ENCODE assay signal across 19 cellular contexts in genomic region chr13:64054306-64054705, GRCh38.
DNase-seq lines count a peak whose midpoint lies in the region; ATAC-seq and TF ChIP-seq lines count a peak whose summit lies in the region.
"Had no signal": no experiment of that assay in that cellular context is flagged by ENCODE, and none has a peak within 500 bp of the region (broad histone marks: within the 10 kb centered on the region; RNA-seq: fewer than 3 reads in every experiment).

No MANE protein-coding gene starts in this region.

- peaks cover 70% of the 10 kb centered on the region for H3K4me1 ChIP-seq in Loucy (ENCODE audit: insufficient read depth, low read length, poor library complexity, severe bottlenecking)
- no peaks in the 10 kb centered on the region for H3K4me1 ChIP-seq in neural progenitor cell
- H3K4me1 ChIP-seq: A549, SJCRH30 had no signal

- ATAC-seq in GM19463 (IDR thresholded peaks at IDR 0.05; ENCODE audit: unreplicated experiment), result no peak
- ATAC-seq in GM21381 (IDR thresholded peaks at IDR 0.05; ENCODE audit: unreplicated experiment), result no peak
- no peak for ATAC-seq in SK-N-SH treated with all-trans-retinoic acid at 6 μM for 48 hours
- ATAC-seq: A549, K562 had no signal

- peaks cover 10% of the 10 kb centered on the region; the same call in 1 of the 2 replicates for H3K9me3 ChIP-seq in Loucy (ENCODE audit: insufficient read depth, low read depth, low read length)
- no peaks in the 10 kb centered on the region for H3K9me3 ChIP-seq in neural progenitor cell (ENCODE audit: low read depth)
- H3K9me3 ChIP-seq: A549, MG63, SJCRH30 had no signal

- no peaks in the 10 kb centered on the region for H3K27me3 Mint-ChIP-seq in neural progenitor cell (ENCODE audit: insufficient read depth, low read depth)
- H3K27me3 Mint-ChIP-seq: CD8-positive, alpha-beta memory T cell had no signal

- no peak overlapping the region for H2AFZ ChIP-seq in Loucy (ENCODE audit: low read length)
- peak overlapping the region; percentile 34 for H2AFZ ChIP-seq in neural progenitor cell (replicated peaks)
- H2AFZ ChIP-seq: GM23248 had no signal

- TF ChIP-seq CTCF in Loucy (conservative IDR thresholded peaks at IDR 0.05; ENCODE audit: low read length) (no peak), neural progenitor cell (IDR thresholded peaks at IDR 0.05) (no peak)

- H3K27ac Mint-ChIP-seq in neural progenitor cell, result no peak overlapping the region
- H3K27ac Mint-ChIP-seq: CD8-positive, alpha-beta memory T cell had no signal

- H3K79me2 ChIP-seq in Loucy (ENCODE audit: insufficient read depth, low read length) (no peaks in the 10 kb centered on the region), neural progenitor cell (ENCODE audit: low read depth) (no peaks in the 10 kb centered on the region)

- no peaks in the 10 kb centered on the region for H3K36me3 ChIP-seq in Loucy (ENCODE audit: insufficient read depth, low read length)
- no peaks in the 10 kb centered on the region for H3K36me3 ChIP-seq in neural progenitor cell
- H3K36me3 ChIP-seq: SJCRH30 had no signal

- H3K27ac ChIP-seq in neural progenitor cell, result no peak overlapping the region
- H3K27ac ChIP-seq: A549, GM23248, SJCRH30 had no signal

- H3K4me2 ChIP-seq in Loucy (ENCODE audit: low read depth, low read length, poor library complexity, severe bottlenecking) (peak overlapping the region; percentile 71), neural progenitor cell (no peak overlapping the region)
- H3K4me2 ChIP-seq: A549 had no signal

- H3K9me2 ChIP-seq in Loucy (replicated peaks; ENCODE audit: low read depth, low read length), result no peaks in the 10 kb centered on the region

- H3K9me3 Mint-ChIP-seq in neural progenitor cell, result no peaks in the 10 kb centered on the region

- no peaks in the 10 kb centered on the region for H3K27me3 ChIP-seq in Loucy (ENCODE audit: insufficient read depth, low read length, poor library complexity, severe bottlenecking)
- no peaks in the 10 kb centered on the region for H3K27me3 ChIP-seq in neural progenitor cell
- H3K27me3 ChIP-seq: MG63, SJCRH30 had no signal

- H3F3A ChIP-seq in Loucy (ENCODE audit: low read depth) (peaks cover 13% of the 10 kb centered on the region; the same call in 1 of the 2 replicates), neural progenitor cell (ENCODE audit: low read depth) (no peaks in the 10 kb centered on the region)

- peak overlapping the region; percentile 75 for H3K9ac ChIP-seq in Loucy (ENCODE audit: low read depth, low read length, poor library complexity, severe bottlenecking)
- H3K9ac ChIP-seq in neural progenitor cell, result no peak overlapping the region
- H3K9ac ChIP-seq: GM23248 had no signal

- H3K4me1 Mint-ChIP-seq in neural progenitor cell, result no peaks in the 10 kb centered on the region
- H3K4me1 Mint-ChIP-seq: CD8-positive, alpha-beta memory T cell had no signal

- H3K4me3 Mint-ChIP-seq in neural progenitor cell, result no peak overlapping the region
- H3K4me3 Mint-ChIP-seq: CD8-positive, alpha-beta memory T cell had no signal

- H4K20me1 ChIP-seq in Loucy (ENCODE audit: insufficient read depth, low read length, poor library complexity, severe bottlenecking), result no peaks in the 10 kb centered on the region
- no peaks in the 10 kb centered on the region for H4K20me1 ChIP-seq in neural progenitor cell (ENCODE audit: low read depth)

- H3K36me3 Mint-ChIP-seq in neural progenitor cell, result no peaks in the 10 kb centered on the region
- H3K36me3 Mint-ChIP-seq: CD8-positive, alpha-beta memory T cell had no signal

- H3K4me3 ChIP-seq in Loucy (ENCODE audit: low read length, poor library complexity, severe bottlenecking) (peak overlapping the region; percentile 59), neural progenitor cell (no peak overlapping the region)
- H3K4me3 ChIP-seq: A549, GM23248, K562, MG63, SJCRH30 had no signal

- DNase-seq in GDM1 (lab: John Stamatoyannopoulos, UW) (peak; percentile 90), UCSD-AML1 (lab: John Stamatoyannopoulos, UW; ENCODE audit: unreplicated experiment) (peak; percentile 74), neural progenitor cell (ENCODE audit: low spot score) (no peak)
- DNase-seq: C1 segment of cervical spinal cord; CD8-positive, alpha-beta memory T cell; GM23248; HCEC 1CT; MG63; NCI-H1048; NCI-H1436 treated with DMSO at 0.1 percent for 48 hours; NCI-H2029; NCI-H345; SJCRH30 had no signal

TF ChIP-seq in SK-N-SH treated with all-trans-retinoic acid at 6 μM for 48 hours, 23 proteins besides CTCF, POLR2A, EP300 and RAD21 (continues in another document):
- TF ChIP-seq CREB5 (CRISPR knock-in tag; IDR thresholded peaks at IDR 0.05; ENCODE audit: low read depth), result no peak
- no peak for TF ChIP-seq PPARA (CRISPR knock-in tag; IDR thresholded peaks at IDR 0.05; ENCODE audit: borderline replicate concordance)
- no peak for TF ChIP-seq ESRRG (CRISPR knock-in tag; IDR thresholded peaks at IDR 0.05)
- TF ChIP-seq ZNF70 (CRISPR knock-in tag; IDR thresholded peaks at IDR 0.05), result no peak
- TF ChIP-seq GLIS3 (CRISPR knock-in tag; IDR thresholded peaks at IDR 0.05), result no peak
- TF ChIP-seq BACH2 (CRISPR knock-in tag; IDR thresholded peaks at IDR 0.05; ENCODE audit: borderline replicate concordance), result no peak
- TF ChIP-seq ZFP30 (CRISPR knock-in tag; IDR thresholded peaks at IDR 0.05), result no peak
- TF ChIP-seq RARB (CRISPR knock-in tag; IDR thresholded peaks at IDR 0.05), result no peak
- TF ChIP-seq CSRNP3 (CRISPR knock-in tag; IDR thresholded peaks at IDR 0.05), result no peak
- no peak for TF ChIP-seq POU6F1 (CRISPR knock-in tag; IDR thresholded peaks at IDR 0.05; ENCODE audit: borderline replicate concordance, low read depth)
- TF ChIP-seq PATZ1 (CRISPR knock-in tag; IDR thresholded peaks at IDR 0.05; ENCODE audit: borderline replicate concordance), result no peak
- no peak for TF ChIP-seq ZC3H10 (CRISPR knock-in tag; IDR thresholded peaks at IDR 0.05)
- no peak for TF ChIP-seq ZNF8 (CRISPR knock-in tag; IDR thresholded peaks at IDR 0.05)
- TF ChIP-seq ISL1 (CRISPR knock-in tag; IDR thresholded peaks at IDR 0.05), result no peak
- no peak for TF ChIP-seq SNAI2 (CRISPR knock-in tag; IDR thresholded peaks at IDR 0.05)
- no peak for TF ChIP-seq TCF4 (CRISPR knock-in tag; IDR thresholded peaks at IDR 0.05; ENCODE audit: borderline replicate concordance)
- TF ChIP-seq TOX (CRISPR knock-in tag; IDR thresholded peaks at IDR 0.05; ENCODE audit: borderline replicate concordance), result no peak
